In genomic region chr10:96402417-96403305, GRCh38 we compare ENCODE assay signal across 25 cellular contexts. TPM values are rescaled to one million over a fixed set of nuclear protein-coding genes. Genes with fewer than 3 reads are reported as not detected.
"Had no signal": no experiment of that assay in that cellular context is flagged by ENCODE, and none has a peak within 500 bp of the region (broad histone marks: within the 10 kb centered on the region; RNA-seq: fewer than 3 reads in every experiment).

No MANE protein-coding gene starts in this region.

- DNase-seq: activated CD4-positive, alpha-beta T cell treated with anti-CD3 and anti-CD28 coated beads, Interleukin-2, amount 50 U/mL, for 1 hour; activated CD4-positive, CD25-positive, alpha-beta regulatory T cell treated with anti-CD3 and anti-CD28 coated beads, Interleukin-2, amount 50 U/mL, for 72 hours; activated CD8-positive, alpha-beta memory T cell treated with anti-CD3 and anti-CD28 coated beads, Interleukin-2, amount 50 U/mL, for 4 hours; activated naive CD4-positive, alpha-beta T cell treated with anti-CD3 and anti-CD28 coated beads for 36 hours; activated T-cell treated with anti-CD3 and anti-CD28 coated beads, Interleukin-2, amount 50 U/mL, for 4 hours; body of pancreas; caudate nucleus; dorsolateral prefrontal cortex; foreskin melanocyte; glutamatergic neuron; kidney; left lung; midbrain; occipital lobe; posterior cingulate gyrus; stimulated activated CD4-positive, alpha-beta T cell treated with anti-CD3 and anti-CD28 coated beads, Interleukin-2, amount 100 ng/mL, for 24 hours; stimulated activated naive CD8-positive, alpha-beta T cell treated with anti-CD3 and anti-CD28 coated beads, Interleukin-15, Interleukin-2, amounts not matched to agents 100 U/mL and 50 U/mL, for 24 hours; substantia nigra; T1000 had no signal

- H3K4me1 ChIP-seq: body of pancreas, left lung had no signal

- H3K27ac ChIP-seq: body of pancreas, epithelial cell of prostate, left lung, tibial nerve had no signal

- FAIRE-seq: kidney, urothelium cell line had no signal

- H3K36me3 ChIP-seq: left lung, tibial nerve had no signal

- H3K27ac Mint-ChIP-seq: activated naive CD4-positive, alpha-beta T cell treated with anti-CD3 and anti-CD28 coated beads for 36 hours; nephron had no signal

- H3K4me3 Mint-ChIP-seq: activated naive CD4-positive, alpha-beta T cell treated with anti-CD3 and anti-CD28 coated beads for 36 hours; activated T-cell treated with anti-CD3 and anti-CD28 coated beads, Interleukin-2, amount 50 U/mL, for 4 hours; nephron had no signal

- ATAC-seq: activated T-cell treated with anti-CD3 and anti-CD28 coated beads, Interleukin-2, amount 50 U/mL, for 4 hours; body of pancreas; left lung; stimulated activated naive CD8-positive, alpha-beta T cell treated with anti-CD3 and anti-CD28 coated beads, Interleukin-15, Interleukin-2, amounts not matched to agents 100 U/mL and 50 U/mL, for 24 hours had no signal

- H3K9me3 Mint-ChIP-seq: activated naive CD4-positive, alpha-beta T cell treated with anti-CD3 and anti-CD28 coated beads for 36 hours; activated T-cell treated with anti-CD3 and anti-CD28 coated beads, Interleukin-2, amount 50 U/mL, for 4 hours; nephron had no signal

- H3K27me3 ChIP-seq: body of pancreas had no signal

- H3K9me3 ChIP-seq: body of pancreas, left lung, tibial nerve had no signal

- H3K4me3 ChIP-seq: body of pancreas, dorsolateral prefrontal cortex, left lung, tibial nerve had no signal

RNA-seq across cellular contexts. Expression of gene OPALIN, which starts 43.9 kb away (rescaled TPM):
- total RNA-seq: activated naive CD4-positive, alpha-beta T cell treated with anti-CD3 and anti-CD28 coated beads for 36 hours; activated T-cell treated with anti-CD3 and anti-CD28 coated beads, Interleukin-2, amount 50 U/mL, for 4 hours; body of pancreas; kidney; left lung; lung microvascular endothelial cell; occipital lobe; skeletal muscle tissue; tibial nerve had no signal
